10 cellular contexts compared by ENCODE assay signal in genomic region chr2:181438298-181438697, GRCh38. TPM values are rescaled to one million over a fixed set of nuclear protein-coding genes. Genes with fewer than 3 reads are reported as not detected.
DNase-seq lines count a peak whose midpoint lies in the region; ATAC-seq and TF ChIP-seq lines count a peak whose summit lies in the region.
"Had no signal": no experiment of that assay in that cellular context is flagged by ENCODE, and none has a peak within 500 bp of the region (broad histone marks: within the 10 kb centered on the region; RNA-seq: fewer than 3 reads in every experiment).

No MANE protein-coding gene starts in this region.

- H3K4me3 ChIP-seq in A673 (ENCODE audit: low read depth, low read length, poor library complexity, severe bottlenecking) (no peak overlapping the region), OCI-LY3 (ENCODE audit: low read length) (no peak overlapping the region)

- CTCF ChIA-PET in A673 (lab: Charles Lee) = no interaction called here

- no peak overlapping the region for H3K9ac ChIP-seq in OCI-LY3 (ENCODE audit: low read length)

- intact Hi-C loops in A673 (cut with micrococcal nuclease; ENCODE audit: unreplicated experiment) (no loop called here), left cardiac atrium (cut with DNase I) (no loop called here)

- no peak for TF ChIP-seq POLR2A in erythroblast (IDR thresholded peaks at IDR 0.05; ENCODE audit: low read length)

- no peak for ATAC-seq in left cardiac atrium
- ATAC-seq in GM21515 (IDR thresholded peaks at IDR 0.05; ENCODE audit: unreplicated experiment) = no peak

- no peak overlapping the region for H3K4me2 ChIP-seq in OCI-LY3 (ENCODE audit: low read length)

- no peak overlapping the region for H2AFZ ChIP-seq in OCI-LY3 (ENCODE audit: low read depth, low read length)

- no peaks in the 10 kb centered on the region for H3K4me1 ChIP-seq in A673 (ENCODE audit: insufficient read depth, low read length, poor library complexity, severe bottlenecking)
- no peaks in the 10 kb centered on the region for H3K4me1 ChIP-seq in OCI-LY3 (ENCODE audit: low read length)

- no peaks in the 10 kb centered on the region for H3K79me2 ChIP-seq in OCI-LY3 (ENCODE audit: low read length)

- POLR2A ChIA-PET in A673 (lab: Charles Lee; ENCODE audit: low non-redundant PET) = no interaction called here

- DNase-seq in A673 (ENCODE audit: low spot score) (peak; percentile 15), erythroblast (lab: John Stamatoyannopoulos, UW) (peak; percentile 54), left cardiac atrium (no peak), NCI-H2029 treated with DMSO at 0.1 percent for 48 hours (lab: John Stamatoyannopoulos, UW) (no peak), SW 1271 (lab: John Stamatoyannopoulos, UW) (no peak)
- DNase-seq: activated T-cell treated with anti-CD3 and anti-CD28 coated beads, Interleukin-2, amount 50 U/mL, for 48 hours; NCI-H1105 treated with DMSO at 0.1 percent for 48 hours had no signal

- no TSS peak for BruUV-seq in A673 (replicated peaks; lab: Mats Ljungman, UMichigan)

- TF ChIP-seq CTCF in A673 (conservative IDR thresholded peaks at IDR 0.05; ENCODE audit: low read depth, low read length) (peak; percentile 38; the same call in 1 of the 2 replicates), GM12873 (IDR thresholded peaks at IDR 0.05; ENCODE audit: insufficient read depth, low read depth, low read length, missing control alignments) (peak; percentile 44), OCI-LY3 (IDR thresholded peaks at IDR 0.05; ENCODE audit: low read depth, low read length) (peak; percentile 45)

- H3K27ac ChIP-seq in A673 (ENCODE audit: low read depth, low read length, poor library complexity, severe bottlenecking) (no peak overlapping the region), OCI-LY3 (ENCODE audit: low read length) (no peak overlapping the region)

- H3K27me3 ChIP-seq in A673 (replicated peaks; ENCODE audit: insufficient read depth, low read depth, low read length, poor library complexity) (no peaks in the 10 kb centered on the region), OCI-LY3 (ENCODE audit: low read depth, low read length) (no peaks in the 10 kb centered on the region)

- H4K20me1 ChIP-seq in OCI-LY3 (ENCODE audit: insufficient read depth, low read length) = no peaks in the 10 kb centered on the region

- H3K9me3 ChIP-seq in A673 (ENCODE audit: low read depth, low read length, poor library complexity, severe bottlenecking) (no peaks in the 10 kb centered on the region), OCI-LY3 (ENCODE audit: insufficient read depth, low read length) (no peaks in the 10 kb centered on the region)

- H3K36me3 ChIP-seq in A673 (ENCODE audit: insufficient read depth, low read length, poor library complexity, severe bottlenecking) (no peaks in the 10 kb centered on the region), OCI-LY3 (replicated peaks; ENCODE audit: low read depth, low read length) (no peaks in the 10 kb centered on the region)

RNA-seq across cellular contexts. Expression of gene ITGA4, which starts 18.9 kb away (rescaled TPM):
- total RNA-seq in A673 (2021) (4.6 and 7.0 TPM in 2 replicates), left cardiac atrium (1 to 10 TPM; 2.6 to 4.2 TPM)

Comparison
In these comparisons a context has a peak if more than half of its experiments do, and no peak if none do; other contexts are left out.
1. DNase-seq: peak in A673 (single experiment) and erythroblast (2 of 2); none in left cardiac atrium (single experiment), NCI-H2029 treated with DMSO at 0.1 percent for 48 hours (single experiment) and SW 1271 (0 of 2).
2. Peak in every context shown above with its lines, with median percentiles within 50 percentile points of each other: CTCF ChIP-seq.